Comparison of ENCODE assay signal across 8 cellular contexts in genomic region chr11:2928605-2929510, GRCh38. TPM values are rescaled to one million over a fixed set of nuclear protein-coding genes. Genes with fewer than 3 reads are reported as not detected.
DNase-seq lines count a peak whose midpoint lies in the region; ATAC-seq and TF ChIP-seq lines count a peak whose summit lies in the region.

Gene PHLDA2 (minus strand): TSS chr11:2929420. CDS start chr11:2929364, 56 bp downstream.

- H3K27ac Mint-ChIP-seq in naive thymus-derived CD8-positive, alpha-beta T cell: peak within 1 kb of the TSS in 8 of 10 donors; percentile 42 to 83 (median 58)

- H3K4me1 ChIP-seq in esophagus squamous epithelium (peaks cover 38 to 73% (median 38%) of the 10 kb centered on the region in 3 donors), tibial artery (peaks cover 0 to 57% (median 32%) of the 10 kb centered on the region in 4 donors)

- no peaks in the 10 kb centered on the region for H3K36me3 Mint-ChIP-seq in naive thymus-derived CD8-positive, alpha-beta T cell

- H3K9me3 ChIP-seq in esophagus squamous epithelium (no peaks in the 10 kb centered on the region), tibial artery (no peaks in the 10 kb centered on the region)

- peaks cover 0 to 37% (median 0%) of the 10 kb centered on the region in 4 donors for H3K27me3 ChIP-seq in esophagus squamous epithelium
- peaks cover 0 to 19% of the 10 kb centered on the region in 2 donors for H3K27me3 ChIP-seq in tibial artery

- DNase-seq in GM12865 (ENCODE audit: low read depth) (peak; percentile 54), NCI-H226 (peak; percentile 60), activated T-cell treated with anti-CD3 and anti-CD28 coated beads for 1 hour (ENCODE audit: low read depth) (peak; percentile 27), esophagus squamous epithelium (lab: John Stamatoyannopoulos, UW) (no peak), tibial artery (peak; percentile 44 to 76)
- DNase-seq in naive thymus-derived CD8-positive, alpha-beta T cell: peak in 9 of 10 donors; percentile 29 to 77 (median 56)

- intact Hi-C loops in esophagus squamous epithelium (cut with DNase I): no loop called here
- intact Hi-C loops in tibial artery (cut with DNase I; ENCODE audit: low total_unique reads): no loop called here

- peak in 2 of 4 donors; percentile 80 to 81 for TF ChIP-seq POLR2A in esophagus squamous epithelium (IDR thresholded peaks at IDR 0.05)

- H3K9me3 Mint-ChIP-seq in naive thymus-derived CD8-positive, alpha-beta T cell: no peaks in the 10 kb centered on the region

- POLR2A ChIA-PET in naive thymus-derived CD8-positive, alpha-beta T cell (lab: Charles Lee): interaction anchor here (0.6 to 2.2 kb wide), 8 partner anchors 12 to 528 kb away, joined by 3 to 14 read pairs (median 4); partner anchors contain the start of gene TSSC4

- no peak for TF ChIP-seq CTCF in GM12865 (IDR thresholded peaks at IDR 0.05; ENCODE audit: insufficient read depth, low read depth, low read length, missing control alignments)
- TF ChIP-seq CTCF in esophagus squamous epithelium (IDR thresholded peaks at IDR 0.05): peak in 1 of 6 experiments; percentile 21
- no peak for TF ChIP-seq CTCF in tibial artery (IDR thresholded peaks at IDR 0.05)

- peak within 1 kb of the TSS; percentile 55 for H3K4me3 ChIP-seq in GM12865 (ENCODE audit: low read depth, low read length)
- peak within 1 kb of the TSS; percentile 50 to 79 (median 69) for H3K4me3 ChIP-seq in esophagus squamous epithelium
- H3K4me3 ChIP-seq in tibial artery: peak within 1 kb of the TSS; percentile 53 to 75

- 0 to 12% methylated on average over 4 to 5 of the region's 109 CpGs for WGBS in esophagus squamous epithelium, 2 donors

- H3K4me3 Mint-ChIP-seq in naive thymus-derived CD8-positive, alpha-beta T cell: peak within 1 kb of the TSS; percentile 77 to 89 (median 86)

- no peaks in the 10 kb centered on the region for H3K36me3 ChIP-seq in esophagus squamous epithelium
- no peaks in the 10 kb centered on the region for H3K36me3 ChIP-seq in tibial artery

- H3K4me1 Mint-ChIP-seq in naive thymus-derived CD8-positive, alpha-beta T cell: peaks cover 9 to 26% (median 22%) of the 10 kb centered on the region in 4 donors

- peak; percentile 72 to 81 for ATAC-seq in naive thymus-derived CD8-positive, alpha-beta T cell
- ATAC-seq in GM21786 (IDR thresholded peaks at IDR 0.05; ENCODE audit: unreplicated experiment) (no peak), HG02973 (IDR thresholded peaks at IDR 0.05; ENCODE audit: unreplicated experiment) (no peak)

- H3K27me3 Mint-ChIP-seq in naive thymus-derived CD8-positive, alpha-beta T cell: peaks cover 7 to 30% (median 13%) of the 10 kb centered on the region in 5 donors

- H3K27ac ChIP-seq in esophagus squamous epithelium (peak within 1 kb of the TSS; percentile 81 to 93 (median 88)), tibial artery (peak within 1 kb of the TSS; percentile 51 to 67)

RNA-seq across cellular contexts. Expression of gene PHLDA2, which starts in this region (rescaled TPM):
- total RNA-seq in esophagus squamous epithelium: 10 to 100 TPM; 10.2 to 39.2 (median 22.5) TPM
- total RNA-seq in naive thymus-derived CD8-positive, alpha-beta T cell: under 1 TPM; 0.69 to 0.83 TPM
- polyA plus RNA-seq in naive thymus-derived CD8-positive, alpha-beta T cell: not detected

Comparison
In these comparisons a context has a peak if more than half of its experiments do, and no peak if none do; other contexts are left out.
1. RNA of gene PHLDA2 (total RNA-seq): 10.2 to 39.2 TPM in esophagus squamous epithelium; 0.69 to 0.83 TPM in naive thymus-derived CD8-positive, alpha-beta T cell; every median in the first group is over 4 times any median in the second.
2. Peak in DNase-seq and ATAC-seq in naive thymus-derived CD8-positive, alpha-beta T cell; RNA of the gene not detected or under 1 TPM.
3. Peak in every context shown above with its lines, with median percentiles within 50 percentile points of each other: H3K4me3 ChIP-seq.